In genomic region chr12:905273-906076, GRCh38 we compare ENCODE assay signal across 1 cellular context.
TF ChIP-seq lines count a peak whose summit lies in the region.

No MANE protein-coding gene starts in this region.

TF ChIP-seq in GM23338, 12 proteins besides CTCF, POLR2A, EP300 and RAD21 (continued from another document):
- TF ChIP-seq ZNF462 (CRISPR knock-in tag; IDR thresholded peaks at IDR 0.05), result no peak
- TF ChIP-seq ETS1 (IDR thresholded peaks at IDR 0.05), result no peak
- TF ChIP-seq ZNF331 (CRISPR knock-in tag; IDR thresholded peaks at IDR 0.05; ENCODE audit: low read depth), result no peak
- TF ChIP-seq POLR2AphosphoS5 (IDR thresholded peaks at IDR 0.05; ENCODE audit: low read depth), result no peak
- no peak for TF ChIP-seq REST (IDR thresholded peaks at IDR 0.05; ENCODE audit: unreplicated experiment)
